In the genomic region with DNA sequence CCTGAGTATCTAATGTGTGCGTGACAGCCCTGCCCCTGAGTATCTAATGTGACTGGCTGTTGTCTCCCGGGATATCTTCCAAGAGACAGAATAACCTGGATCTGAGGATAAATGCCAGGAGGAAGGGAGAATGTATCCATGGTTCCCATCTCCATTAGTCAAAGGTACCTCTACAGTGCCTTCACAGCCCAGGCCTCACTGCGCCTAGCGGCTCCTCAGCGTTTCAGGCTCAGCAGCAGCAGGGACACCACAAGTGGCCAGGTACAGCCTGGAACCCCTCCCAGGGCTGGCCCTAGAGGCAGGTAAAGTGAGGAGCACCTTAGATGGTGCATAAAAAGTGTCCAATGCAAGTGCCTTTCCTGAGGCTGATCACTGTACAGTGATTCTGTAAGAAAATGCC, we compare ENCODE assay signal across 22 cellular contexts. TPM values are rescaled to one million over a fixed set of nuclear protein-coding genes. Genes with fewer than 3 reads are reported as not detected.
DNase-seq lines count a peak whose midpoint lies in the region; ATAC-seq, FAIRE-seq and TF ChIP-seq lines count a peak whose summit lies in the region.
"Had no signal": no experiment of that assay in that cellular context is flagged by ENCODE, and none has a peak within 500 bp of the region (broad histone marks: within the 10 kb centered on the region; RNA-seq: fewer than 3 reads in every experiment).

No MANE protein-coding gene starts in this region.

- H3K27me3 ChIP-seq in K562 (ENCODE audit: control insufficient read depth in 2 of 2, insufficient read depth in 2 of 2, low read length in 2 of 2) (no peaks in the 10 kb centered on the region), mesendoderm (ENCODE audit: insufficient read depth, low read length, poor library complexity) (no peaks in the 10 kb centered on the region), smooth muscle cell (ENCODE audit: low read depth) (no peaks in the 10 kb centered on the region)

- H3K9me3 Mint-ChIP-seq in natural killer cell treated with Interleukin-12 subunit alpha and Interleukin-12 subunit beta and Interleukin-15 and Interleukin-18, amount 100 ng/mL, for 72 hours: no peaks in the 10 kb centered on the region
- no peaks in the 10 kb centered on the region for H3K9me3 Mint-ChIP-seq in natural killer cell
- H3K9me3 Mint-ChIP-seq: CD8-positive, alpha-beta memory T cell had no signal

- H4K20me1 ChIP-seq in K562 (replicated peaks; ENCODE audit: control insufficient read depth, insufficient read depth, low read length) (no peaks in the 10 kb centered on the region), smooth muscle cell (ENCODE audit: low read depth) (no peaks in the 10 kb centered on the region)

- no peak overlapping the region for H3K23ac ChIP-seq in mesendoderm (ENCODE audit: low read length)

- no peak overlapping the region for H3K18ac ChIP-seq in mesendoderm (ENCODE audit: low read length)

- H3K4me2 ChIP-seq in K562 (ENCODE audit: insufficient read depth, low read length) (no peak overlapping the region), mesendoderm (ENCODE audit: low read length) (no peak overlapping the region), smooth muscle cell (no peak overlapping the region)

- peaks cover 3% of the 10 kb centered on the region for H3F3A ChIP-seq in smooth muscle cell (ENCODE audit: low read depth)

- ATAC-seq in natural killer cell treated with Interleukin-12 subunit alpha and Interleukin-12 subunit beta and Interleukin-15 and Interleukin-18, amount 100 ng/mL, for 72 hours: no peak
- ATAC-seq in natural killer cell (no peak), K562 (no peak)

- H3K4me1 ChIP-seq in K562 (replicated peaks in 1 of 2; ENCODE audit: control insufficient read depth in 2 of 2, insufficient read depth in 2 of 2, low read length in 2 of 2): peaks cover 3 to 26% of the 10 kb centered on the region in 2 experiments; a peak in 4 of 5 replicates
- peaks cover 9% of the 10 kb centered on the region for H3K4me1 ChIP-seq in mesendoderm (ENCODE audit: control insufficient read depth, low read depth, low read length)
- peaks cover 11% of the 10 kb centered on the region for H3K4me1 ChIP-seq in smooth muscle cell (ENCODE audit: low read depth)

- no peak overlapping the region for H2BK120ac ChIP-seq in mesendoderm (ENCODE audit: low read depth, low read length)

- no peak for DNase-seq in natural killer cell treated with Interleukin-12 subunit alpha and Interleukin-12 subunit beta and Interleukin-15 and Interleukin-18, amount 100 ng/mL, for 72 hours (ENCODE audit: low spot score)
- DNase-seq in natural killer cell (no peak), K562 (ENCODE audit: extremely low read depth in 1 of 4, low spot score in 3 of 4) (no peak), mesendoderm (no peak), smooth muscle cell (lab: John Stamatoyannopoulos, UW; ENCODE audit: unreplicated experiment) (no peak), NCI-H446 treated with DMSO at 0.1 percent for 48 hours (lab: John Stamatoyannopoulos, UW) (no peak), anterior cingulate cortex (lab: John Stamatoyannopoulos, UW) (no peak), caudate nucleus (lab: John Stamatoyannopoulos, UW) (no peak)
- DNase-seq: Calu3; CD8-positive, alpha-beta memory T cell; DMS153; GOT3; Kasumi-1; NCI-H1436; NCI-H1930; NCI-H2171; NCI-H526; SHP77 treated with DMSO at 0.1 percent for 48 hours had no signal

- BruUV-seq in K562 (replicated peaks; lab: Mats Ljungman, UMichigan): no TSS peak

- H3K9me3 ChIP-seq in K562 (replicated peaks; ENCODE audit: control insufficient read depth, insufficient read depth, low read depth, low read length) (no peaks in the 10 kb centered on the region), smooth muscle cell (replicated peaks; ENCODE audit: low read depth) (no peaks in the 10 kb centered on the region)

- no peak overlapping the region for H3K27ac ChIP-seq in K562 (ENCODE audit: extremely low read depth, low read depth, low read length)
- H3K27ac ChIP-seq in mesendoderm (ENCODE audit: low read depth, low read length): no peak overlapping the region
- H3K27ac ChIP-seq in smooth muscle cell (ENCODE audit: low read depth): no peak overlapping the region
- H3K27ac ChIP-seq in caudate nucleus (ENCODE audit: low read depth, low read length): no peak overlapping the region
- H3K27ac ChIP-seq: C4-2B, SK-N-MC had no signal

- no peak overlapping the region for H2BK15ac ChIP-seq in mesendoderm (replicated peaks; ENCODE audit: low read depth)

- TF ChIP-seq POLR2A in K562 (conservative IDR thresholded peaks at IDR 0.05): no peak

- H3K9me1 ChIP-seq in K562 (ENCODE audit: control insufficient read depth, insufficient read depth, low read length): no peaks in the 10 kb centered on the region

- TF ChIP-seq CTCF in natural killer cell (IDR thresholded peaks at IDR 0.05) (no peak), K562 (IDR thresholded peaks at IDR 0.05 in 2 of 3, conservative IDR thresholded peaks at IDR 0.05 in 1 of 3; ENCODE audit: insufficient read depth in 2 of 3, low read depth in 1 of 3, low read length in 3 of 3) (no peak), smooth muscle cell (IDR thresholded peaks at IDR 0.05; ENCODE audit: borderline replicate concordance, insufficient read depth, poor library complexity, severe bottlenecking) (no peak)

- H3K56ac ChIP-seq in mesendoderm (ENCODE audit: low read length): peak overlapping the region; percentile 42

- no peak overlapping the region for H2BK5ac ChIP-seq in mesendoderm (ENCODE audit: low read length)

- H4K5ac ChIP-seq in mesendoderm (ENCODE audit: low read length): no peak overlapping the region

- no peak overlapping the region for H3K4me3 Mint-ChIP-seq in natural killer cell treated with Interleukin-12 subunit alpha and Interleukin-12 subunit beta and Interleukin-15 and Interleukin-18, amount 100 ng/mL, for 72 hours
- no peak overlapping the region for H3K4me3 Mint-ChIP-seq in natural killer cell
- H3K4me3 Mint-ChIP-seq: CD8-positive, alpha-beta memory T cell had no signal

- H3K9ac ChIP-seq in K562 (ENCODE audit: insufficient read depth in 1 of 2, low read depth in 2 of 2, low read length in 2 of 2) (peak overlapping the region in 1 of 2 experiments; percentile 56; a peak in 1 of 4 replicates), mesendoderm (ENCODE audit: low read length) (no peak overlapping the region), smooth muscle cell (ENCODE audit: low read depth) (no peak overlapping the region)

- H3K27ac Mint-ChIP-seq in natural killer cell treated with Interleukin-12 subunit alpha and Interleukin-12 subunit beta and Interleukin-15 and Interleukin-18, amount 100 ng/mL, for 72 hours: peak overlapping the region; percentile 66 to 94
- H3K27ac Mint-ChIP-seq in natural killer cell: no peak overlapping the region

- H3K4me3 ChIP-seq in K562 (no peak overlapping the region), mesendoderm (ENCODE audit: low read length) (no peak overlapping the region), smooth muscle cell (no peak overlapping the region)
- H3K4me3 ChIP-seq: SK-N-MC had no signal

- no peak overlapping the region for H4K8ac ChIP-seq in mesendoderm (ENCODE audit: low read depth, low read length)

- CTCF ChIA-PET in K562 (lab: Yijun Ruan, JAX; ENCODE audit: low intra/inter-chr PET ratio): no interaction called here

- 82% methylated on average over 5 of the region's 5 CpGs for WGBS in K562 (ENCODE audit: insufficient coverage, low coverage, missing lambda C conversion rate)
- WGBS in mesendoderm (ENCODE audit: extremely low coverage, insufficient coverage, low lambda C conversion rate): no CpG with 5 or more reads among the region's 5 CpGs
- 97% methylated on average over 5 of the region's 5 CpGs for WGBS in smooth muscle cell (ENCODE audit: low lambda C conversion rate)

- TF ChIP-seq EP300 in K562 (IDR thresholded peaks at IDR 0.05; ENCODE audit: low read length): no peak

- H3K36me3 ChIP-seq in K562 (ENCODE audit: control insufficient read depth, insufficient read depth, low read length) (no peaks in the 10 kb centered on the region), mesendoderm (ENCODE audit: control insufficient read depth, insufficient read depth, low read length) (no peaks in the 10 kb centered on the region), smooth muscle cell (ENCODE audit: low read depth) (no peaks in the 10 kb centered on the region)

- H3K79me2 ChIP-seq in K562 (ENCODE audit: control insufficient read depth, insufficient read depth, low read length): no peaks in the 10 kb centered on the region
- no peaks in the 10 kb centered on the region for H3K79me2 ChIP-seq in mesendoderm (ENCODE audit: control insufficient read depth, insufficient read depth, low read length)
- no peaks in the 10 kb centered on the region for H3K79me2 ChIP-seq in smooth muscle cell (ENCODE audit: low read depth)

- FAIRE-seq in K562 (lab: Jason Lieb, UNC): no peak
- FAIRE-seq: GM12891 had no signal

- intact Hi-C loops in natural killer cell (cut with micrococcal nuclease): no loop called here
- intact Hi-C loops in K562 (cut with micrococcal nuclease): no loop called here

- H3K4ac ChIP-seq in mesendoderm (ENCODE audit: low read depth, low read length): no peak overlapping the region

- H3K79me1 ChIP-seq in mesendoderm (ENCODE audit: low read length): no peaks in the 10 kb centered on the region

- peaks cover 0 to 5% of the 10 kb centered on the region in 2 donors for H3K27me3 Mint-ChIP-seq in natural killer cell treated with Interleukin-12 subunit alpha and Interleukin-12 subunit beta and Interleukin-15 and Interleukin-18, amount 100 ng/mL, for 72 hours
- peaks cover 8 to 10% of the 10 kb centered on the region in 2 donors for H3K27me3 Mint-ChIP-seq in natural killer cell (ENCODE audit: low read depth in 2 of 2)

- in situ Hi-C loops in K562 (cut with MboI): no loop called here

- H3K4me1 Mint-ChIP-seq in natural killer cell treated with Interleukin-12 subunit alpha and Interleukin-12 subunit beta and Interleukin-15 and Interleukin-18, amount 100 ng/mL, for 72 hours (ENCODE audit: low read depth in 2 of 2): peaks cover 27 to 32% of the 10 kb centered on the region in 2 donors
- H3K4me1 Mint-ChIP-seq in natural killer cell: peaks cover 19 to 20% of the 10 kb centered on the region in 2 donors

- no peak overlapping the region for H2AK5ac ChIP-seq in mesendoderm (ENCODE audit: low read length)

- H2AFZ ChIP-seq in K562 (ENCODE audit: low read depth, low read length) (no peak overlapping the region), smooth muscle cell (ENCODE audit: low read depth) (no peak overlapping the region)

- TF ChIP-seq RAD21 in K562 (CRISPR knock-in tag; conservative IDR thresholded peaks at IDR 0.05 in 1 of 2, IDR thresholded peaks at IDR 0.05 in 1 of 2): no peak

- no peaks in the 10 kb centered on the region for H3K36me3 Mint-ChIP-seq in natural killer cell treated with Interleukin-12 subunit alpha and Interleukin-12 subunit beta and Interleukin-15 and Interleukin-18, amount 100 ng/mL, for 72 hours
- no peaks in the 10 kb centered on the region for H3K36me3 Mint-ChIP-seq in natural killer cell
- H3K36me3 Mint-ChIP-seq: CD8-positive, alpha-beta memory T cell had no signal

- POLR2A ChIA-PET in K562 (lab: Yijun Ruan, JAX): no interaction called here

RNA-seq across cellular contexts. Expression of gene SOCS3, which starts 32.0 kb away (rescaled TPM):
- 100 to 1,000 TPM; 110 to 156 TPM for total RNA-seq in natural killer cell treated with Interleukin-12 subunit alpha and Interleukin-12 subunit beta and Interleukin-15 and Interleukin-18, amount 100 ng/mL, for 72 hours
- 10 to 100 TPM; 39.0 to 47.9 (median 43.6) TPM for total RNA-seq in natural killer cell
- 20.8 and 58.5 TPM in 2 replicates for total RNA-seq in K562 (2011; cell fraction: chromatin; rRNA removed; ENCODE audit: low replicate concordance)
- 62.9 and 64.2 TPM in 2 replicates for total RNA-seq in K562 (2011; cell fraction: nucleolus; rRNA removed)
- total RNA-seq in K562 (2011; cell fraction: nucleoplasm; rRNA removed): 32.2 and 39.5 TPM in 2 replicates
- 37.3 and 38.9 TPM in 2 replicates for total RNA-seq in K562 (2014; rRNA removed)
- total RNA-seq in K562 (2014; rRNA removed; fragmentation: Illumina TruSeq; extraction: Trizol): 13.7 and 14.4 TPM in 2 replicates
- 10.9 and 12.3 TPM in 2 replicates for total RNA-seq in K562 (2015; rRNA removed; fragmentation: Illumina TruSeq; extraction: Trizol)
- total RNA-seq in K562 (2021): 30.7 and 36.8 TPM in 2 replicates
- 12.7 and 17.9 TPM in 2 replicates for polyA plus RNA-seq in K562 (2011; rRNA removed)
- 12.3 and 31.5 TPM in 2 replicates for polyA plus RNA-seq in K562 (2011; cell fraction: cytosol; rRNA removed)
- polyA plus RNA-seq in K562 (2011; cell fraction: nucleus; rRNA removed): 26.9 and 59.7 TPM in 2 replicates
- 8.8 and 9.6 TPM in 2 replicates for polyA plus RNA-seq in K562 (2012)
- polyA plus RNA-seq in K562 (2014; fragmentation: Illumina TruSeq; extraction: Trizol): 12.5 and 19.4 TPM in 2 replicates
- under 1 TPM; 0.56 to 0.92 TPM for polyA plus RNA-seq in K562 (2014; fragmentation: Nextera tagmentation; extraction: Ambion mirVana)
- 17.5 and 21.9 TPM in 2 replicates for polyA plus RNA-seq in K562 (2014; rRNA removed)
- 12.4 and 23.2 TPM in 2 replicates for polyA minus RNA-seq in K562 (2011; rRNA and poly(A)+ RNA removed)
- 22.2 and 30.9 TPM in 2 replicates for polyA minus RNA-seq in K562 (2011; cell fraction: cytosol; rRNA and poly(A)+ RNA removed)
- polyA minus RNA-seq in K562 (2011; cell fraction: nucleus; rRNA and poly(A)+ RNA removed): 23.3 and 27.7 TPM in 2 replicates
- polyA plus RNA-seq in mesendoderm (2013, experiment 1 of 2): 11.2 TPM
- 11.0 TPM for polyA plus RNA-seq in mesendoderm (2013, experiment 2 of 2)
- 116 and 172 TPM in 2 replicates for total RNA-seq in smooth muscle cell
- polyA plus RNA-seq in smooth muscle cell: 201 and 310 TPM in 2 replicates
- total RNA-seq: OCI-LY7 had no signal

RNA-seq across cellular contexts. Expression of gene PGS1, which starts 50.6 kb away (rescaled TPM):
- total RNA-seq in natural killer cell treated with Interleukin-12 subunit alpha and Interleukin-12 subunit beta and Interleukin-15 and Interleukin-18, amount 100 ng/mL, for 72 hours: 100 to 1,000 TPM in 1 of 2 donors, 10 to 100 TPM in 1; 83.0 to 139 TPM
- total RNA-seq in natural killer cell: 10 to 100 TPM; 47.9 to 53.6 (median 48.3) TPM
- 72.8 and 169 TPM in 2 replicates for total RNA-seq in K562 (2011; cell fraction: chromatin; rRNA removed; ENCODE audit: low replicate concordance)
- total RNA-seq in K562 (2011; cell fraction: nucleolus; rRNA removed): 88.1 and 96.7 TPM in 2 replicates
- 70.5 and 71.8 TPM in 2 replicates for total RNA-seq in K562 (2011; cell fraction: nucleoplasm; rRNA removed)
- 24.0 and 33.4 TPM in 2 replicates for total RNA-seq in K562 (2014; rRNA removed)
- 10.7 and 14.0 TPM in 2 replicates for total RNA-seq in K562 (2014; rRNA removed; fragmentation: Illumina TruSeq; extraction: Trizol)
- 16.9 and 20.3 TPM in 2 replicates for total RNA-seq in K562 (2015; rRNA removed; fragmentation: Illumina TruSeq; extraction: Trizol)
- 33.5 and 38.4 TPM in 2 replicates for total RNA-seq in K562 (2021)
- 39.4 and 43.6 TPM in 2 replicates for polyA plus RNA-seq in K562 (2011; rRNA removed)
- polyA plus RNA-seq in K562 (2011; cell fraction: cytosol; rRNA removed): 36.4 and 45.7 TPM in 2 replicates
- polyA plus RNA-seq in K562 (2011; cell fraction: nucleus; rRNA removed): 113 and 149 TPM in 2 replicates
- polyA plus RNA-seq in K562 (2012): 24.6 and 37.9 TPM in 2 replicates
- 22.3 and 27.0 TPM in 2 replicates for polyA plus RNA-seq in K562 (2014; fragmentation: Illumina TruSeq; extraction: Trizol)
- polyA plus RNA-seq in K562 (2014; fragmentation: Nextera tagmentation; extraction: Ambion mirVana): 1 to 10 TPM; 1.3 to 1.8 TPM
- 29.7 and 36.0 TPM in 2 replicates for polyA plus RNA-seq in K562 (2014; rRNA removed)
- polyA minus RNA-seq in K562 (2011; rRNA and poly(A)+ RNA removed): 23.3 and 26.9 TPM in 2 replicates
- polyA minus RNA-seq in K562 (2011; cell fraction: cytosol; rRNA and poly(A)+ RNA removed): 30.8 and 30.9 TPM in 2 replicates
- polyA minus RNA-seq in K562 (2011; cell fraction: nucleus; rRNA and poly(A)+ RNA removed): 40.8 and 57.1 TPM in 2 replicates
- 24.0 TPM for polyA plus RNA-seq in mesendoderm (2013, experiment 1 of 2)
- 23.5 TPM for polyA plus RNA-seq in mesendoderm (2013, experiment 2 of 2)
- total RNA-seq in smooth muscle cell: 29.5 and 29.9 TPM in 2 replicates
- polyA plus RNA-seq in smooth muscle cell: 22.6 and 37.8 TPM in 2 replicates

Comparison
In these comparisons a context has a peak if more than half of its experiments do, and no peak if none do; other contexts are left out.
1. H3K27ac Mint-ChIP-seq: peak in natural killer cell treated with Interleukin-12 subunit alpha and Interleukin-12 subunit beta and Interleukin-15 and Interleukin-18, amount 100 ng/mL, for 72 hours (2 of 2); none in natural killer cell (0 of 2).